9 cellular contexts compared by ENCODE assay signal in the genomic region with DNA sequence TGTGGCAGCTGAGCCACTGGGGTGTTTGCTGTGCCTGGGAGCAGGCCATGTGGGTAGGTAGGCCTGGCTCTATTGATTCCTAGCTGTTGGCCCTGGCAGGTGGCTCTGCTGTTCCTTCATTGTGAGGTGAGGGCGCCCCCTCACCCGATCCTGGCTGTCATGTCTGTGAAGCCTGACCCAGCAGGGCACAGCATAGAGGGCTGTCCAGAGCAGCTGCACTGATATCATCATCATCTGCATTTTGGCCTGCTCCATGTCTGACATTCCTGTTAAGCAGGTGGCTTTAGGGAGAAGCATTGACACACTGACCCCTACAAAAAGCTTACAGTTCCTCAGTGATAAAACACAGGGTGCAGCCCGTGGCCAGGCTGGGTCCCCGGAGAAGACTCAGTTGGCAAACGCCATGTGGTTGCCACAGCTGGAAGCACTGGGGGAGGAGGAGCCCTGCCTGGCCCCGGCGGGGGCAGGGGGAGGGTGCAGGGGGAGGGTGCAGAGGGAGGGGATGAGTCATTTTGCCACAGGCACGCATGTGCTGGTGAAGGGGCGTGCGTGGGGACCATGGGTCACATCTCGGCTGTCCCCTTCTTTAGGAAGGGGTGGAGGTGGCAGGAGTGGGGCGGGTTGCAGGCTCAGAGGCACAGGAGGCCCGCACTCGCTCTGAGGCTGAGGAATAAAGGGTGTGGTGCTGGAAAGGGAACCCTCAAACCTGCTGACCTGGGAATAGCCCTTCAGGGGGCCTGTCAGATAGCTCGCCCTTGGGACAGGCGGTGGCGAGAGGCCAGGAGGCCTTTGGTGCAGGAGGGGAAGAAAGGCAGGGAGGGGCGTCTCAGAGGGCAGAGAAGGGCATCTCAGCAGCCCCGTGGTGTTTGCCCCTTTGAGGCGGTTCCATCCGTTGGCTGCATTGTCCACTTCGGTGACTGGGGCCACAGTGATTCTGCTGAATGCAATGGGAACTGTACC. TPM values are rescaled to one million over a fixed set of nuclear protein-coding genes. Genes with fewer than 3 reads are reported as not detected.
DNase-seq lines count a peak whose midpoint lies in the region; ATAC-seq and FAIRE-seq lines count a peak whose summit lies in the region.
"Had no signal": no experiment of that assay in that cellular context is flagged by ENCODE, and none has a peak within 500 bp of the region (broad histone marks: within the 10 kb centered on the region; RNA-seq: fewer than 3 reads in every experiment).

No MANE protein-coding gene starts in this region.

- H3K4me3 Mint-ChIP-seq in activated CD4-positive, alpha-beta memory T cell treated with anti-CD3 and anti-CD28 coated beads, Interleukin-2, amount 10 ng/mL, durations not matched to agents 7 days and 5 days: no peak overlapping the region

- FAIRE-seq in urothelium cell line (lab: Jason Lieb, UNC): no peak

- CTCF ChIA-PET in activated CD4-positive, alpha-beta memory T cell treated with anti-CD3 and anti-CD28 coated beads, Interleukin-2, amount 10 ng/mL, durations not matched to agents 7 days and 5 days (lab: Charles Lee): interaction anchor here (0.7 to 7.6 kb wide), 7 partner anchors 11 to 131 kb away, joined by 3 to 50 read pairs (median 4); no protein-coding TSS in a partner anchor

- H3K4me1 Mint-ChIP-seq in activated CD4-positive, alpha-beta memory T cell treated with anti-CD3 and anti-CD28 coated beads, Interleukin-2, amount 10 ng/mL, durations not matched to agents 7 days and 5 days: no peaks in the 10 kb centered on the region

- peaks cover 3 to 10% of the 10 kb centered on the region in 2 donors for H3K4me1 ChIP-seq in mucosa of rectum (ENCODE audit: control insufficient read depth in 2 of 2, insufficient read depth in 2 of 2, low read length in 2 of 2)

- peak; percentile 29 for ATAC-seq in GM18511 (IDR thresholded peaks at IDR 0.05; ENCODE audit: unreplicated experiment)
- no peak for ATAC-seq in GM21737 (IDR thresholded peaks at IDR 0.05; ENCODE audit: unreplicated experiment)

- peak; percentile 86 for DNase-seq in Jurkat, Clone E6-1 (ENCODE audit: low read depth, low spot score)
- DNase-seq in activated CD4-positive, alpha-beta memory T cell treated with anti-CD3 and anti-CD28 coated beads, Interleukin-2, amount 10 ng/mL, durations not matched to agents 7 days and 5 days: peak; percentile 87
- DNase-seq in urothelium cell line (ENCODE audit: low spot score) (peak; percentile 74), cerebellar cortex (ENCODE audit: low spot score) (no peak), G401 (ENCODE audit: low spot score) (no peak)

- in situ Hi-C loops in G401 (cut with HindIII; ENCODE audit: low sequenced_read_pairs): no loop called here

- no peak overlapping the region for H3K27ac Mint-ChIP-seq in activated CD4-positive, alpha-beta memory T cell treated with anti-CD3 and anti-CD28 coated beads, Interleukin-2, amount 10 ng/mL, durations not matched to agents 7 days and 5 days

- peak overlapping the region; percentile 9; the same call in 1 of the 2 replicates for H3K4me3 ChIP-seq in Jurkat, Clone E6-1 (ENCODE audit: low read length)
- no peak overlapping the region for H3K4me3 ChIP-seq in mucosa of rectum (ENCODE audit: low read length in 2 of 2)

- H3K27ac ChIP-seq in mucosa of rectum (ENCODE audit: low read depth in 2 of 2, low read length in 2 of 2): peak overlapping the region; percentile 46 to 80

- H3K9me3 Mint-ChIP-seq in activated CD4-positive, alpha-beta memory T cell treated with anti-CD3 and anti-CD28 coated beads, Interleukin-2, amount 10 ng/mL, durations not matched to agents 7 days and 5 days: no peaks in the 10 kb centered on the region

- H3K36me3 ChIP-seq in mucosa of rectum (ENCODE audit: control insufficient read depth in 2 of 2, insufficient read depth in 2 of 2, low read length in 2 of 2): no peaks in the 10 kb centered on the region

- peak overlapping the region in 1 of 2 donors; percentile 24 for H3K9ac ChIP-seq in mucosa of rectum (ENCODE audit: low read depth in 1 of 2, low read length in 2 of 2)

- POLR2A ChIA-PET in activated CD4-positive, alpha-beta memory T cell treated with anti-CD3 and anti-CD28 coated beads, Interleukin-2, amount 10 ng/mL, durations not matched to agents 7 days and 5 days (lab: Charles Lee): interaction anchor here (0.7 to 20.5 kb wide), 13 partner anchors 10 to 130 kb away, joined by 3 to 1125 read pairs (median 6); partner anchors contain the start of gene IKZF1

- no peaks in the 10 kb centered on the region for H3K27me3 Mint-ChIP-seq in activated CD4-positive, alpha-beta memory T cell treated with anti-CD3 and anti-CD28 coated beads, Interleukin-2, amount 10 ng/mL, durations not matched to agents 7 days and 5 days

- peaks cover 0 to 3% of the 10 kb centered on the region in 2 donors for H3K27me3 ChIP-seq in mucosa of rectum (ENCODE audit: control insufficient read depth in 2 of 2, insufficient read depth in 2 of 2, low read length in 2 of 2)

- peaks cover 42% of the 10 kb centered on the region for H3K36me3 Mint-ChIP-seq in activated CD4-positive, alpha-beta memory T cell treated with anti-CD3 and anti-CD28 coated beads, Interleukin-2, amount 10 ng/mL, durations not matched to agents 7 days and 5 days (ENCODE audit: low read depth)

- H3K9me3 ChIP-seq in mucosa of rectum (ENCODE audit: control insufficient read depth in 2 of 2, low read length in 2 of 2): no peaks in the 10 kb centered on the region

RNA-seq across cellular contexts. Expression of gene IKZF1, which starts 31.6 kb away (rescaled TPM):
- 144 TPM for polyA plus RNA-seq in Jurkat, Clone E6-1 (2012; ENCODE audit: insufficient read depth, insufficient read length)
- 100 to 1,000 TPM; 383 to 404 TPM for total RNA-seq in activated CD4-positive, alpha-beta memory T cell treated with anti-CD3 and anti-CD28 coated beads, Interleukin-2, amount 10 ng/mL, durations not matched to agents 7 days and 5 days
- total RNA-seq in G401 (2014; rRNA removed; shearing (Covaris generic)): not detected in 2 replicates
- total RNA-seq: fibroblast of lung had no signal

Comparison
In these comparisons a context has a peak if more than half of its experiments do, and no peak if none do; other contexts are left out.
1. DNase-seq: peak in Jurkat, Clone E6-1 (single experiment), activated CD4-positive, alpha-beta memory T cell treated with anti-CD3 and anti-CD28 coated beads, Interleukin-2, amount 10 ng/mL, durations not matched to agents 7 days and 5 days (single experiment) and urothelium cell line (single experiment); none in cerebellar cortex (single experiment) and G401 (single experiment).
2. RNA of gene IKZF1, which starts 31.6 kb away (total RNA-seq): 383 to 404 TPM in activated CD4-positive, alpha-beta memory T cell treated with anti-CD3 and anti-CD28 coated beads, Interleukin-2, amount 10 ng/mL, durations not matched to agents 7 days and 5 days; not detected in G401; every median in the first group is over 100 times any median in the second.